In genomic region chr22:41354979-41355378, GRCh38 we compare ENCODE assay signal across 17 cellular contexts.
"Had no signal": no experiment of that assay in that cellular context is flagged by ENCODE, and none has a peak within 500 bp of the region (broad histone marks: within the 10 kb centered on the region; RNA-seq: fewer than 3 reads in every experiment).

No MANE protein-coding gene starts in this region.

- ATAC-seq: esophagus mucosa; heart left ventricle; naive thymus-derived CD4-positive, alpha-beta T cell had no signal

- H3K9me3 ChIP-seq: heart left ventricle, right atrium auricular region, stomach had no signal

- DNase-seq: cortex of kidney; dorsolateral prefrontal cortex; effector CD8-positive, alpha-beta T cell; heart left ventricle; hippocampal formation; mammary epithelial cell; naive thymus-derived CD4-positive, alpha-beta T cell; nephron progenitor cell; posterior cingulate gyrus; small intestine; stimulated activated CD4-positive, alpha-beta T cell treated with anti-CD3 and anti-CD28 coated beads, Interleukin-12 subunit alpha, Interleukin-12 subunit beta, amount 100 ng/mL, for 4 hours; stimulated activated naive CD4-positive, alpha-beta T cell; stomach; substantia nigra had no signal

- H3K4me3 ChIP-seq: dorsolateral prefrontal cortex, heart left ventricle, right atrium auricular region, stomach had no signal

- H3K27me3 Mint-ChIP-seq: naive thymus-derived CD4-positive, alpha-beta T cell; type B pancreatic cell had no signal

- H3K27me3 ChIP-seq: dorsolateral prefrontal cortex, heart left ventricle, right atrium auricular region, stomach had no signal

- H3K9me3 Mint-ChIP-seq: naive thymus-derived CD4-positive, alpha-beta T cell; nephron progenitor cell; type B pancreatic cell had no signal

- H3K4me3 Mint-ChIP-seq: naive thymus-derived CD4-positive, alpha-beta T cell; nephron progenitor cell; type B pancreatic cell had no signal

- H3K27ac ChIP-seq: heart left ventricle, right atrium auricular region, stomach had no signal

- H3K4me1 ChIP-seq: stomach had no signal
